ENCODE assay signal across 15 cellular contexts in genomic region chr13:53137777-53138176, GRCh38.
DNase-seq lines count a peak whose midpoint lies in the region; ATAC-seq and TF ChIP-seq lines count a peak whose summit lies in the region.
"Had no signal": no experiment of that assay in that cellular context is flagged by ENCODE, and none has a peak within 500 bp of the region (broad histone marks: within the 10 kb centered on the region; RNA-seq: fewer than 3 reads in every experiment).

No MANE protein-coding gene starts in this region.

- WGBS in GM23248 (ENCODE audit: low coverage in 1 of 2, low lambda C conversion rate in 2 of 2, missing lambda C conversion rate in 2 of 2), 2 experiments = 0 to 5% methylated on average over 1 of the region's 1 CpG
- WGBS in lung, 2 donors = 6 to 21% methylated on average over 1 of the region's 1 CpG

- in situ Hi-C loops in GM23248 (cut with MboI) = no loop called here

- H3K9me3 ChIP-seq in GM23248 (ENCODE audit: low read depth) (no peaks in the 10 kb centered on the region), breast epithelium (no peaks in the 10 kb centered on the region), lung (ENCODE audit: control insufficient read depth in 2 of 2, insufficient read depth in 1 of 2, low read length in 1 of 2) (peaks cover 0 to 4% of the 10 kb centered on the region in 2 donors)

- H3K36me3 ChIP-seq in GM23248 (ENCODE audit: low read depth) = no peaks in the 10 kb centered on the region
- no peaks in the 10 kb centered on the region for H3K36me3 ChIP-seq in breast epithelium
- no peaks in the 10 kb centered on the region for H3K36me3 ChIP-seq in lung (ENCODE audit: control insufficient read depth in 2 of 2, insufficient read depth in 2 of 2, low read length in 2 of 2)

- H3K27ac ChIP-seq in GM23248 (peak overlapping the region; percentile 64), breast epithelium (peak overlapping the region; percentile 10 to 87), lung (ENCODE audit: low read depth in 1 of 2, low read length in 1 of 2) (no peak overlapping the region)
- H3K27ac ChIP-seq: foreskin keratinocyte had no signal

- H3K4me3 ChIP-seq in GM23248 = peak overlapping the region; percentile 53
- H3K4me3 ChIP-seq in breast epithelium = peak overlapping the region in 1 of 3 donors; percentile 37
- no peak overlapping the region for H3K4me3 ChIP-seq in lung

- no peaks in the 10 kb centered on the region for H3K9me2 ChIP-seq in GM23248 (ENCODE audit: insufficient read depth)

- intact Hi-C loops in breast epithelium (cut with DNase I; ENCODE audit: low total_unique reads) (no loop called here), head of caudate nucleus (cut with DNase I) (no loop called here)

- H3K4me1 ChIP-seq in GM23248 (ENCODE audit: insufficient read depth) (peaks cover 15% of the 10 kb centered on the region), breast epithelium (no peaks in the 10 kb centered on the region), lung (ENCODE audit: control insufficient read depth in 2 of 2, insufficient read depth in 2 of 2, low read length in 2 of 2) (no peaks in the 10 kb centered on the region)
- H3K4me1 ChIP-seq: foreskin keratinocyte had no signal

- TF ChIP-seq CTCF in breast epithelium (IDR thresholded peaks at IDR 0.05) (no peak), lung (IDR thresholded peaks at IDR 0.05; ENCODE audit: control extremely low read depth, extremely low read depth) (no peak)

- peaks cover 6% of the 10 kb centered on the region; the same call in 1 of the 2 replicates for H3F3A ChIP-seq in GM23248 (ENCODE audit: insufficient read depth)

- H3K9ac ChIP-seq in GM23248 = peak overlapping the region; percentile 42

- DNase-seq in A172 (ENCODE audit: low spot score) (peak; percentile 5), GM23248 (peak; percentile 80), breast epithelium (ENCODE audit: low spot score in 2 of 2) (no peak), lung (ENCODE audit: low spot score) (no peak), GM19240 (ENCODE audit: insufficient read length, low spot score) (no peak), COLO829 (ENCODE audit: low spot score) (no peak), head of caudate nucleus (no peak), ureter (ENCODE audit: low spot score) (no peak)
- DNase-seq: activated T-cell treated with anti-CD3 and anti-CD28 coated beads, Interleukin-2, amount 50 U/mL, for 24 hours; CD4-positive, CD25-positive, alpha-beta regulatory T cell; Kasumi-1; kidney glomerular epithelial cell; occipital lobe; RPMI8226 had no signal

- no peaks in the 10 kb centered on the region for H4K20me1 ChIP-seq in GM23248 (ENCODE audit: insufficient read depth)

- H2AFZ ChIP-seq in GM23248 = peak overlapping the region; percentile 79

- ATAC-seq in lung (ENCODE audit: insufficient read depth, low FRiP score) = peak; percentile 37
- ATAC-seq: foreskin keratinocyte had no signal

- no peak for TF ChIP-seq POLR2A in breast epithelium (IDR thresholded peaks at IDR 0.05)

- H3K27me3 ChIP-seq in GM23248 (replicated peaks; ENCODE audit: insufficient read depth) (no peaks in the 10 kb centered on the region), breast epithelium (peaks cover 0 to 5% of the 10 kb centered on the region in 2 donors), lung (ENCODE audit: control insufficient read depth, insufficient read depth) (no peaks in the 10 kb centered on the region)
- H3K27me3 ChIP-seq: foreskin keratinocyte had no signal

- H3K79me2 ChIP-seq in GM23248 (ENCODE audit: insufficient read depth) = no peaks in the 10 kb centered on the region

- H3K4me2 ChIP-seq in GM23248 (ENCODE audit: unreplicated experiment) = peak overlapping the region; percentile 55

Comparison
In these comparisons a context has a peak if more than half of its experiments do, and no peak if none do; other contexts are left out.
1. DNase-seq: peak in A172 (single experiment) and GM23248 (single experiment); none in breast epithelium (0 of 2), lung (single experiment), GM19240 (single experiment), COLO829 (single experiment), head of caudate nucleus (0 of 42) and ureter (single experiment).
2. H3K27ac ChIP-seq: peak in GM23248 (single experiment) and breast epithelium (2 of 2); none in lung (0 of 2).